Comparison of ENCODE assay signal across 11 cellular contexts in genomic region chr6:6221829-6222535, GRCh38.
A peak's percentile ranks its signal among the peaks of the same experiment; 100 is the strongest.
DNase-seq lines count a peak whose midpoint lies in the region; ATAC-seq, FAIRE-seq and TF ChIP-seq lines count a peak whose summit lies in the region.
"Had no signal": no experiment of that assay in that cellular context is flagged by ENCODE, and none has a peak within 500 bp of the region (broad histone marks: within the 10 kb centered on the region; RNA-seq: fewer than 3 reads in every experiment).

No MANE protein-coding gene starts in this region.

- H3K27ac Mint-ChIP-seq in astrocyte (ENCODE audit: unreplicated experiment), result peak overlapping the region; percentile 22
- H3K27ac Mint-ChIP-seq in mesothelial cell of epicardium, result no peak overlapping the region

- H3K4me1 Mint-ChIP-seq in astrocyte (ENCODE audit: low read depth, unreplicated experiment), result peaks cover 40% of the 10 kb centered on the region
- no peaks in the 10 kb centered on the region for H3K4me1 Mint-ChIP-seq in mesothelial cell of epicardium

- H3K4me3 Mint-ChIP-seq in astrocyte (ENCODE audit: unreplicated experiment), result no peak overlapping the region
- no peak overlapping the region for H3K4me3 Mint-ChIP-seq in mesothelial cell of epicardium

- H3K36me3 Mint-ChIP-seq in astrocyte (ENCODE audit: low read depth, unreplicated experiment), result peaks cover 2% of the 10 kb centered on the region
- no peaks in the 10 kb centered on the region for H3K36me3 Mint-ChIP-seq in mesothelial cell of epicardium

- H3K9me3 ChIP-seq in astrocyte (ENCODE audit: insufficient read depth, low read depth, low read length), result no peaks in the 10 kb centered on the region

- TF ChIP-seq CTCF in KMS-11 (conservative IDR thresholded peaks at IDR 0.05; ENCODE audit: low read depth, low read length) (peak; percentile 74), astrocyte (IDR thresholded peaks at IDR 0.05; ENCODE audit: insufficient read depth, low read depth, low read length) (no peak), mesothelial cell of epicardium (IDR thresholded peaks at IDR 0.05; ENCODE audit: unreplicated experiment) (peak; percentile 19)

- H2AFZ ChIP-seq in KMS-11 (ENCODE audit: low read depth) (0 out of 2 replicates have a peak overlapping the region, but pooled peaks have one; percentile 8), astrocyte (ENCODE audit: low read depth, low read length) (no peak overlapping the region)

- no peak for FAIRE-seq in astrocyte (lab: Jason Lieb, UNC)
- FAIRE-seq: A204.1 had no signal

- H3K4me1 ChIP-seq in KMS-11 (ENCODE audit: low read depth, poor library complexity, severe bottlenecking) (peaks cover 34% of the 10 kb centered on the region), astrocyte (ENCODE audit: insufficient read depth, low read length) (no peaks in the 10 kb centered on the region)

- H3K4me2 ChIP-seq in KMS-11, result peak overlapping the region; percentile 49
- H3K4me2 ChIP-seq in astrocyte (ENCODE audit: low read length), result no peak overlapping the region

- no peaks in the 10 kb centered on the region for H3K36me3 ChIP-seq in KMS-11 (ENCODE audit: insufficient read depth)
- H3K36me3 ChIP-seq in astrocyte (ENCODE audit: insufficient read depth, low read length), result no peaks in the 10 kb centered on the region

- H3K27me3 ChIP-seq in KMS-11 (ENCODE audit: insufficient read depth, low read depth) (no peaks in the 10 kb centered on the region), astrocyte (ENCODE audit: insufficient read depth, low read length) (no peaks in the 10 kb centered on the region)

- H3K4me3 ChIP-seq in KMS-11 (IDR thresholded peaks at IDR 0.05; ENCODE audit: insufficient read depth, low read depth, low read length), result no peak overlapping the region
- H3K4me3 ChIP-seq in astrocyte (ENCODE audit: insufficient read depth, low read depth, low read length), result no peak overlapping the region

- no peaks in the 10 kb centered on the region for H3K79me2 ChIP-seq in KMS-11 (ENCODE audit: insufficient read depth, low read depth)
- H3K79me2 ChIP-seq in astrocyte (ENCODE audit: insufficient read depth, low read length), result no peaks in the 10 kb centered on the region

- H3K27me3 Mint-ChIP-seq in astrocyte (ENCODE audit: low read depth, unreplicated experiment) (peaks cover 4% of the 10 kb centered on the region), mesothelial cell of epicardium (ENCODE audit: low read depth) (peaks cover 26% of the 10 kb centered on the region)

- H3K27ac ChIP-seq in KMS-11 (peak overlapping the region; percentile 18; the same call in 1 of the 2 replicates), astrocyte (ENCODE audit: low read depth, low read length) (no peak overlapping the region)

- H3K9ac ChIP-seq in KMS-11, result no peak overlapping the region
- H3K9ac ChIP-seq in astrocyte (ENCODE audit: low read length), result no peak overlapping the region

- no peak for ATAC-seq in GM21360 (IDR thresholded peaks at IDR 0.05; ENCODE audit: unreplicated experiment)

- H3K9me3 Mint-ChIP-seq in astrocyte (ENCODE audit: unreplicated experiment), result no peaks in the 10 kb centered on the region
- no peaks in the 10 kb centered on the region for H3K9me3 Mint-ChIP-seq in mesothelial cell of epicardium

- DNase-seq in DMS53 (lab: John Stamatoyannopoulos, UW) (peak; percentile 59), DMS53 treated with DMSO at 0.1 percent for 48 hours (lab: John Stamatoyannopoulos, UW; ENCODE audit: unreplicated experiment) (no peak), astrocyte (ENCODE audit: low read depth) (no peak), mesothelial cell of epicardium (ENCODE audit: low spot score in 2 of 2, unreplicated experiment in 2 of 2) (no peak), NCI-H1092 treated with DMSO at 0.1 percent for 48 hours (lab: John Stamatoyannopoulos, UW) (no peak), HuH-7.5 (ENCODE audit: low spot score) (no peak)
- DNase-seq: activated CD8-positive, alpha-beta memory T cell treated with anti-CD3 and anti-CD28 coated beads, Interleukin-2, amount 50 U/mL, for 4 hours; KG1 had no signal

- no peaks in the 10 kb centered on the region for H4K20me1 ChIP-seq in KMS-11 (ENCODE audit: insufficient read depth)
- H4K20me1 ChIP-seq in astrocyte (ENCODE audit: insufficient read depth, low read length), result no peaks in the 10 kb centered on the region
